25 cellular contexts compared by ENCODE assay signal in the genomic region with DNA sequence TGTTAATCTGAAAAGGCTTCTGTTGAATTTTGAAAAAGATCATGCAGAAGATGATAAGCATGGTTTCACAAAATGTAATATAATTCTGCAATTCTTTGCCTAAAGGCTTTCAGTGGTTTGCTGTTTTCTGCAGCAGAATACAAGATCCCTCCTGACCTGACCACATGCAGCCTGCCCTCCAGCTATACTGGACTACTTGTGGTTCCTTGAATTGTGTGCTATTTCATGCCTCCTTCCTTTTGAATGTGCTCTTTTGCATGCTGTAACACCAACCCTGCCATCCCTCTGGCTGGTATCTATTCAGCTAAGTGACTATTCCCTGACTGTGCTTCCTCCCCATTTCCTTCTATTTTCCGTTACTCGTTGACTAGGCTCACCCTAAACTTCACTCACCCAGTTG. TPM values are rescaled to one million over a fixed set of nuclear protein-coding genes. Genes with fewer than 3 reads are reported as not detected.
"Had no signal": no experiment of that assay in that cellular context is flagged by ENCODE, and none has a peak within 500 bp of the region (broad histone marks: within the 10 kb centered on the region; RNA-seq: fewer than 3 reads in every experiment).

No MANE protein-coding gene starts in this region.

- ATAC-seq: activated CD8-positive, alpha-beta memory T cell treated with anti-CD3 and anti-CD28 coated beads, Interleukin-2, amount 10 ng/mL, durations not matched to agents 7 days and 5 days; body of pancreas had no signal

- H3K27me3 ChIP-seq: ascending aorta, body of pancreas had no signal

- H3K4me1 ChIP-seq: ascending aorta, body of pancreas had no signal

- H3K36me3 ChIP-seq: ascending aorta, cardiac muscle cell had no signal

- H3K27ac ChIP-seq: ascending aorta, body of pancreas, cardiac muscle cell had no signal

- DNase-seq: activated B cell treated with CpG ODN at 0.5 μM for 24 hours; activated CD4-positive, alpha-beta T cell treated with anti-CD3 and anti-CD28 coated beads for 1 hour; activated CD4-positive, alpha-beta T cell treated with anti-CD3 and anti-CD28 coated beads, Interleukin-2, amount 10 ng/mL, durations not matched to agents 24 days and 14 days; activated CD4-positive, alpha-beta T cell treated with anti-CD3 and anti-CD28 coated beads, Interleukin-2, amount 50 U/mL, for 48 hours; activated CD8-positive, alpha-beta memory T cell treated with anti-CD3 and anti-CD28 coated beads, Interleukin-2, amount 10 ng/mL, durations not matched to agents 7 days and 5 days; activated effector memory CD4-positive, alpha-beta T cell treated with Interleukin-2 at 50 U/mL for 16 hours; activated naive CD4-positive, alpha-beta T cell; activated T-cell treated with anti-CD3 and anti-CD28 coated beads, Interleukin-2, amount 50 U/mL, for 24 hours; body of pancreas; Kasumi-1; KBM-7; NCI-H1092; NCI-H1417; NCI-H1930; NCI-H2171; NCI-H2227 treated with DMSO at 0.1 percent for 48 hours; SHP77 treated with DMSO at 0.1 percent for 48 hours; T-helper 2 cell; T1000 had no signal

- FAIRE-seq: RCC 7860, TTC549 had no signal

- H3K4me3 ChIP-seq: ascending aorta, body of pancreas, cardiac muscle cell had no signal

- H3K9me3 ChIP-seq: ascending aorta, body of pancreas had no signal

RNA-seq across cellular contexts. Expression of a gene that starts 55.5 kb away (rescaled TPM):
- total RNA-seq: activated CD4-positive, alpha-beta T cell treated with anti-CD3 and anti-CD28 coated beads, Interleukin-2, amount 10 ng/mL, durations not matched to agents 24 days and 14 days; activated CD8-positive, alpha-beta memory T cell treated with anti-CD3 and anti-CD28 coated beads, Interleukin-2, amount 10 ng/mL, durations not matched to agents 7 days and 5 days; activated T-helper 1 cell treated with anti-CD3 and anti-CD28 coated beads, Interleukin-12 subunit alpha, Interleukin-12 subunit beta, Interleukin-2, Interleukin-4 antibody, amounts not matched to agents 30 ng/mL and 10 ng/mL and 1 ng/mL, durations not matched to agents 14 hours and 24 hours and 36 hours; ascending aorta; NCI-H460 had no signal
- polyA plus RNA-seq: cardiac muscle cell had no signal
